35 cellular contexts compared by ENCODE assay signal in genomic region chrX:105226499-105226898, GRCh38. TPM values are rescaled to one million over a fixed set of nuclear protein-coding genes. Genes with fewer than 3 reads are reported as not detected.
"Had no signal": no experiment of that assay in that cellular context is flagged by ENCODE, and none has a peak within 500 bp of the region (broad histone marks: within the 10 kb centered on the region; RNA-seq: fewer than 3 reads in every experiment).

No MANE protein-coding gene starts in this region.

- H3K9me3 Mint-ChIP-seq: natural killer cell treated with Interleukin-12 subunit alpha and Interleukin-12 subunit beta and Interleukin-15 and Interleukin-18, amount 100 ng/mL, for 72 hours; type B pancreatic cell had no signal

- H3K9me3 ChIP-seq: gastrocnemius medialis, lower lobe of right lung, neutrophil, prostate gland, sigmoid colon, testis, tibial artery had no signal

- H3K27me3 Mint-ChIP-seq: naive B cell, type B pancreatic cell had no signal

- H3K4me1 ChIP-seq: gastrocnemius medialis, lower lobe of right lung, parathyroid adenoma, prostate gland, sigmoid colon, testis, tibial artery had no signal

- H3K9ac ChIP-seq: parathyroid adenoma had no signal

- H3K4me1 Mint-ChIP-seq: immature natural killer cell; naive B cell; stimulated activated effector memory CD8-positive, alpha-beta T cell treated with anti-CD3 and anti-CD28 coated beads, Interleukin-12 subunit alpha, Interleukin-12 subunit beta, amount 100 ng/mL, for 72 hours had no signal

- H3K4me3 ChIP-seq: dorsolateral prefrontal cortex, gastrocnemius medialis, lower lobe of right lung, prostate gland, sigmoid colon, testis, tibial artery had no signal

- H3K27ac Mint-ChIP-seq: immature natural killer cell; natural killer cell treated with Interleukin-12 subunit alpha and Interleukin-12 subunit beta and Interleukin-15 and Interleukin-18, amount 100 ng/mL, for 72 hours; stimulated activated effector memory CD8-positive, alpha-beta T cell treated with anti-CD3 and anti-CD28 coated beads, Interleukin-12 subunit alpha, Interleukin-12 subunit beta, amount 100 ng/mL, for 72 hours; type B pancreatic cell had no signal

- FAIRE-seq: colon had no signal

- H3K79me2 ChIP-seq: parathyroid adenoma had no signal

- DNase-seq: dorsolateral prefrontal cortex; effector CD4-positive, alpha-beta T cell; foreskin fibroblast; gastrocnemius medialis; head of caudate nucleus; immature natural killer cell; islet precursor cell; left ventricle myocardium superior; lower lobe of right lung; naive B cell; right cardiac atrium; sigmoid colon; stimulated activated CD4-positive, alpha-beta T cell treated with anti-CD3 and anti-CD28 coated beads, Interleukin-2, amount 100 ng/mL, for 24 hours; stimulated activated CD4-positive, alpha-beta T cell treated with anti-CD3 and anti-CD28 coated beads, Interleukin-4, amount 100 ng/mL, for 24 hours; stimulated activated naive CD8-positive, alpha-beta T cell treated with anti-CD3 and anti-CD28 coated beads, Interleukin-15, Interleukin-2, amounts not matched to agents 100 U/mL and 50 U/mL, for 24 hours; substantia nigra; testis; tibial artery had no signal

- H3K36me3 Mint-ChIP-seq: immature natural killer cell; naive B cell; stimulated activated effector memory CD8-positive, alpha-beta T cell treated with anti-CD3 and anti-CD28 coated beads, Interleukin-12 subunit alpha, Interleukin-12 subunit beta, amount 100 ng/mL, for 72 hours; type B pancreatic cell had no signal

- H2AFZ ChIP-seq: parathyroid adenoma had no signal

- H3K4me3 Mint-ChIP-seq: immature natural killer cell; naive B cell; natural killer cell treated with Interleukin-12 subunit alpha and Interleukin-12 subunit beta and Interleukin-15 and Interleukin-18, amount 100 ng/mL, for 72 hours; neural crest cell; stimulated activated effector memory CD8-positive, alpha-beta T cell treated with anti-CD3 and anti-CD28 coated beads, Interleukin-12 subunit alpha, Interleukin-12 subunit beta, amount 100 ng/mL, for 72 hours; type B pancreatic cell had no signal

- H3K27me3 ChIP-seq: gastrocnemius medialis, neutrophil, sigmoid colon, testis, tibial artery had no signal

- ATAC-seq: esophagus mucosa; gastrocnemius medialis; left ventricle myocardium superior; lower lobe of right lung; natural killer cell treated with Interleukin-12 subunit alpha and Interleukin-12 subunit beta and Interleukin-15 and Interleukin-18, amount 100 ng/mL, for 72 hours; right cardiac atrium; stimulated activated effector memory CD8-positive, alpha-beta T cell treated with anti-CD3 and anti-CD28 coated beads, Interleukin-12 subunit alpha, Interleukin-12 subunit beta, amount 100 ng/mL, for 72 hours; stimulated activated naive CD8-positive, alpha-beta T cell treated with anti-CD3 and anti-CD28 coated beads, Interleukin-15, Interleukin-2, amounts not matched to agents 100 U/mL and 50 U/mL, for 24 hours had no signal

- H3K36me3 ChIP-seq: gastrocnemius medialis, lower lobe of right lung, neutrophil, prostate gland, sigmoid colon, tibial artery had no signal

- H3K27ac ChIP-seq: dorsolateral prefrontal cortex, epithelial cell of prostate, gastrocnemius medialis, lower lobe of right lung, neutrophil, parathyroid adenoma, prostate gland, sigmoid colon, testis, tibial artery had no signal

RNA-seq across cellular contexts. Expression of gene TEX13A, which starts 6.0 kb away (rescaled TPM):
- total RNA-seq: cerebellum; dorsolateral prefrontal cortex; esophagus mucosa; gastrocnemius medialis; glomerular endothelial cell; left ventricle myocardium superior; lower lobe of right lung; mononuclear cell; natural killer cell treated with Interleukin-12 subunit alpha and Interleukin-12 subunit beta and Interleukin-15 and Interleukin-18, amount 100 ng/mL, for 72 hours; neural crest cell; omental fat pad; renal cortical epithelial cell; right cardiac atrium; sigmoid colon; skeletal muscle tissue; urinary bladder had no signal
- polyA plus RNA-seq: immature natural killer cell, right cardiac atrium, sigmoid colon, urinary bladder had no signal
